8 cellular contexts compared by ENCODE assay signal in the genomic region with DNA sequence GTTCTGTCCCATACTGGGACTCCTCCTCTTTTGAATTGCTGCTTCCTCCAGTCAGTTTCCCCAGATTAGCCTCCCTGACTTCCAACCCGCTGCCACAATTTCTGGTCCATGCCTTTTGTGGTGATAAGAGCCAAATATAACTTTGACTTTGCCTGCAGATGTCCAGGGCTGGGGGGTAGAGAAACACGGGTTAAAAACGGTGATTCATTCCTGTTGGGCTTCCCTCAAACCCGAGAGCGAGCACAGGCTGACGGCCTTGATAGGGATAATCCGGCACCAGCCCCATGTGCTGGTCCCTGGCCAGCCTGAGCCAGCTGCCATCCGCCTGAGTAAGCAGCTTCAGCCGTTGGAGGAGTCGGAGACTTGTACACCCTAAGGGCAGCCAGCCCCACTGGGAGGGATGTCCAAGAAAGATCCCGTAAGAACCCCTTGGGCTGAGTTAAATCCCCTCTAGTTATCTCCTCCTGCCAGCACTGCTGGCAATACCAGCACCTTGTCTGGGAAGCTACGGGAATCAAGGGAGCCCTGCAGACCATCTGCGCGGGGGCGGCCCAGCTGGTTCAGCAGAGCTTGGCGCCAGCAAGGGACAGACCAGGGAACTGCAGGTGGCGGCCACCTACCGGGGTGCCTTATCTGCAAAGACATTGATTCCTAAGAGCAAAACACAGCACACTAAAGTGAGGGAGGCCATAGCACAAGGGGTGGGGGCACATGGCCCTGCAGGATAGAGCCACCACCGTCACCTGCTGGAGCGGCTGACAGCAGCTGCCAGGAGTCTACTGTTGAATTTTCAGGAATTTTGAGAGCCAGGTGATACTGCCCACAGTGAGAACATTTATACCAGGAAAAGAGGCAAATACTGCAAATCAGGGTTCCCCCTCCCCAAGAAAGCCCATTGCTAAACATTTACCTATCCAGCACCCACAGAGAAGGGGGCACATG. TPM values are rescaled to one million over a fixed set of nuclear protein-coding genes. Genes with fewer than 3 reads are reported as not detected.
DNase-seq lines count a peak whose midpoint lies in the region; ATAC-seq and TF ChIP-seq lines count a peak whose summit lies in the region.

No MANE protein-coding gene starts in this region.

- H3K4me3 Mint-ChIP-seq in nephron, result peak overlapping the region in 1 of 3 experiments; percentile 54
- H3K4me3 Mint-ChIP-seq in T-helper 17 cell, result no peak overlapping the region

- H3K36me3 Mint-ChIP-seq in nephron (ENCODE audit: low read depth) (no peaks in the 10 kb centered on the region), T-helper 17 cell (ENCODE audit: low read depth) (peaks cover 7% of the 10 kb centered on the region)

- H3K27me3 Mint-ChIP-seq in nephron (ENCODE audit: low read depth) (peaks cover 4% of the 10 kb centered on the region), T-helper 17 cell (peaks cover 31% of the 10 kb centered on the region)

- no peak overlapping the region for H3K4me3 ChIP-seq in fibroblast of mammary gland (ENCODE audit: control insufficient read depth, low read depth, low read length)

- TF ChIP-seq CTCF in fibroblast of mammary gland (conservative IDR thresholded peaks at IDR 0.05; ENCODE audit: control insufficient read depth, insufficient read depth, low read depth, low read length), result peak; percentile 25
- TF ChIP-seq CTCF in nephron (IDR thresholded peaks at IDR 0.05; ENCODE audit: unreplicated experiment in 3 of 3), result peak; percentile 43 to 52 (median 51)

- H3K27ac ChIP-seq in KOPT-K1 (ENCODE audit: low read depth, low read length, poor library complexity, severe bottlenecking), result peak overlapping the region; percentile 47

- H3K4me1 Mint-ChIP-seq in nephron (peaks cover 50% of the 10 kb centered on the region), T-helper 17 cell (peaks cover 17% of the 10 kb centered on the region)

- H3K36me3 ChIP-seq in KOPT-K1 (ENCODE audit: insufficient read depth, low read length), result no peaks in the 10 kb centered on the region

- in situ Hi-C loops in G401 (cut with HindIII; ENCODE audit: low sequenced_read_pairs), result no loop called here

- no peaks in the 10 kb centered on the region for H3K9me3 ChIP-seq in KOPT-K1 (ENCODE audit: insufficient read depth, low read length, poor library complexity, severe bottlenecking)
- no peaks in the 10 kb centered on the region for H3K9me3 ChIP-seq in T-helper 17 cell (ENCODE audit: control insufficient read depth, low read length, poor library complexity, severe bottlenecking)

- ATAC-seq in T-helper 17 cell (no peak), GM18868 (IDR thresholded peaks at IDR 0.05; ENCODE audit: unreplicated experiment) (no peak), HG03045 (IDR thresholded peaks at IDR 0.05; ENCODE audit: unreplicated experiment) (no peak)

- H3K27ac Mint-ChIP-seq in nephron (peak overlapping the region; percentile 61 to 93 (median 85)), T-helper 17 cell (no peak overlapping the region)

- DNase-seq in G401 (ENCODE audit: low spot score) (peak; percentile 87), T1000 (lab: John Stamatoyannopoulos, UW) (peak; percentile 91), fibroblast of mammary gland (ENCODE audit: low read depth) (peak; percentile 98), T-helper 17 cell (no peak)

- no peaks in the 10 kb centered on the region for H3K9me3 Mint-ChIP-seq in nephron

RNA-seq across cellular contexts. Expression of gene CSPG4, which starts 18.1 kb away (rescaled TPM):
- total RNA-seq in G401 (2014; rRNA removed; shearing (Covaris generic)), result 32.3 and 34.4 TPM in 2 replicates
- total RNA-seq in T-helper 17 cell, result under 1 TPM in 1 of 2 donors, not detected in 1; 0.08 TPM

RNA-seq across cellular contexts. Expression of gene SNX33, which starts 46.8 kb away (rescaled TPM):
- 13.9 and 15.1 TPM in 2 replicates for total RNA-seq in G401 (2014; rRNA removed; shearing (Covaris generic))
- 1 to 10 TPM; 1.7 to 1.8 TPM for total RNA-seq in T-helper 17 cell

RNA-seq across cellular contexts. Expression of gene IMP3, which starts 54.5 kb away (rescaled TPM):
- 118 and 123 TPM in 2 replicates for total RNA-seq in G401 (2014; rRNA removed; shearing (Covaris generic))
- 10 to 100 TPM; 30.1 to 35.5 TPM for total RNA-seq in T-helper 17 cell

Comparison
In these comparisons a context has a peak if more than half of its experiments do, and no peak if none do; other contexts are left out.
1. DNase-seq: peak in G401 (single experiment), T1000 (single experiment) and fibroblast of mammary gland (single experiment); none in T-helper 17 cell (0 of 3).
2. RNA of gene CSPG4, which starts 18.1 kb away (total RNA-seq): 32.3 to 34.4 TPM in G401; 0.08 TPM in T-helper 17 cell; every median in the first group is over 10 times any median in the second.